In genomic region chr17:29567362-29568330, GRCh38 we compare ENCODE assay signal across 1 cellular context.
TF ChIP-seq lines count a peak whose summit lies in the region.

No MANE protein-coding gene starts in this region.

TF ChIP-seq in K562, 482 proteins besides CTCF, POLR2A, EP300 and RAD21 (continued from another document and continues in another):
- TF ChIP-seq MGA (IDR thresholded peaks at IDR 0.05) (no peak; the same call in none of the 2 replicates), ZNF766 (CRISPR knock-in tag; conservative IDR thresholded peaks at IDR 0.05) (no peak), ZNF280B (CRISPR knock-in tag; IDR thresholded peaks at IDR 0.05) (no peak), ZNF511 (CRISPR knock-in tag; IDR thresholded peaks at IDR 0.05) (no peak), ZFX (CRISPR knock-in tag; IDR thresholded peaks at IDR 0.05) (peak; percentile 29; the same call in 1 of the 2 replicates), GTF3C2 (IDR thresholded peaks at IDR 0.05; ENCODE audit: borderline replicate concordance, extremely low read depth, insufficient read length) (no peak), ATF2 (CRISPR knock-in tag; IDR thresholded peaks at IDR 0.05) (no peak), ZNF695 (CRISPR knock-in tag; IDR thresholded peaks at IDR 0.05) (no peak), ZFP30 (CRISPR knock-in tag; IDR thresholded peaks at IDR 0.05; ENCODE audit: borderline replicate concordance) (no peak), ZNF174 (CRISPR knock-in tag; IDR thresholded peaks at IDR 0.05) (no peak), ZMIZ1 (IDR thresholded peaks at IDR 0.05; ENCODE audit: low read depth in 2 of 2, low read length in 2 of 2) (no peak), TRIM24 (IDR thresholded peaks at IDR 0.05) (no peak), MTA3 (IDR thresholded peaks at IDR 0.05; ENCODE audit: borderline replicate concordance) (peak; percentile 51; the same call in 1 of the 2 replicates), RBFOX2 (IDR thresholded peaks at IDR 0.05; ENCODE audit: low read depth, low read length) (peak; percentile 51), MAX (CRISPR knock-in tag; IDR thresholded peaks at IDR 0.05) (no peak), ATF1 (CRISPR knock-in tag; IDR thresholded peaks at IDR 0.05) (no peak), ATF1 (tag; IDR thresholded peaks at IDR 0.05) (peak; percentile 37; the same call in 1 of the 2 replicates), KDM5B (IDR thresholded peaks at IDR 0.05; ENCODE audit: insufficient replicate concordance, low read depth, low read length) (no peak), GTF2F1 (IDR thresholded peaks at IDR 0.05; ENCODE audit: low read depth, low read length) (no peak), E2F6 (IDR thresholded peaks at IDR 0.05; ENCODE audit: borderline replicate concordance in 1 of 2, extremely low read depth in 1 of 2, insufficient read depth in 1 of 2, insufficient read length in 1 of 2, low read depth in 1 of 2, low read length in 1 of 2, poor library complexity in 1 of 2, severe bottlenecking in 1 of 2) (peak; percentile 62 to 83), HDAC2 (IDR thresholded peaks at IDR 0.05) (no peak; the same call in 1 of the 2 replicates), ZNF124 (CRISPR knock-in tag; IDR thresholded peaks at IDR 0.05) (no peak), ZFP1 (CRISPR knock-in tag; IDR thresholded peaks at IDR 0.05) (no peak), PHB2 (IDR thresholded peaks at IDR 0.05; ENCODE audit: low read depth) (no peak), ZBTB49 (CRISPR knock-in tag; IDR thresholded peaks at IDR 0.05; ENCODE audit: borderline replicate concordance) (no peak)
